In genomic region chr15:52183562-52184173, GRCh38 we compare ENCODE assay signal across 1 cellular context.
TF ChIP-seq lines count a peak whose summit lies in the region.

No MANE protein-coding gene starts in this region.

TF ChIP-seq in HepG2, 621 proteins besides CTCF, POLR2A, EP300 and RAD21 (continued from another document):
- TF ChIP-seq ZNF276 (CRISPR knock-in tag; IDR thresholded peaks at IDR 0.05; ENCODE audit: low read depth) (no peak), TEAD3 (CRISPR knock-in tag; optimal IDR thresholded peaks at IDR 0.05; ENCODE audit: borderline replicate concordance) (peak; percentile 10), STAG1 (CRISPR knock-in tag; IDR thresholded peaks at IDR 0.05) (peak; percentile 56), ARNTL (CRISPR knock-in tag; IDR thresholded peaks at IDR 0.05) (no peak)
TF ChIP-seq in HepG2: peak in this region for 3.
